Comparison of ENCODE assay signal across 1 cellular context in the genomic region with DNA sequence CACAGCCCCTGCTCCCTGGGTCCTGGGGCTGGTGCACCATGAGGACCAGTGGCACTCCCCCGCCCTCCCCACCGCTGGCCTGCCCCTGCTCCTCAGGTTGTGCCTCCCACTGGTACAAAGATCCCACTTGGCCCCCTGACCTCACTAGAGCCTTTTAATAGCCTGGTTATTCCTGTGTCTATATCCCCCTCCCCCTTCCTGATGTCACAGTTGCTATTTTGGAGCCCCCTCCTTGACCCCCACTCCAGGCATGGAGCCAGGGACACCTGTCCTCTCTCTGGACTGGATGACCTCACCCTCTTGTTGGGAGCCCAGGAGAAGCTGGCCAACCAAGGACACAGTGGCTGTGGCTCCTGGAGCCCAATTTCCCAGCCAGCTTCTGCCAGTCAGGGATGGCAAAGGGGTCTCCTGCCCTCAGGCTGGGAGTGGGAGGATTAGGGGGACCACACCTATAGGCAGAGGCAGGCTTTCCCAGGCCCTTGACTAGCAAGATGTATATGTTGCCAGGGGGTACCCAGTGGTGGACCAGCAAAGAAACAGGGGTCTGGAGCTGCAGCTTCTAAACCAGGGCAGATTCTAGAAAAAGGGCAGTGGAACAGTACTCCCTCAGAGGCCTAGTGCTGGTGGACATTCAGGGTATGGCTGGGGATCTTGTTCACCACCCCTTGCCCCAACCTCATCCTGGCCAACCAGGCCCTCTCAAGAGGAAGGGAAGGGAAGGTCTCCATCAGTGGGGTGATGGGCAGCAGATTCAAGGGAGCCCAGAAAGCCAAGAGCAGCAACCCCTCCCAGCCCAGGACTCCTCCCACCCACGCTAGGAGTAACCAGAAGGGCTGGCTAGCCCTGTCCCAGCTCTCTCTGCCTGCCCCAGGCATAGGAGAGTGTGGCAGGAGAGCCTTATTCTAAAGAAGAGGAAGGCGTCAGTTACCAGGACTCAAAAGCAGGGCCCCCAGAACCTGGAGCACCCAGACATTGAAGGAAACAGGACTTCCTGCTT.
TF ChIP-seq lines count a peak whose summit lies in the region.

No MANE protein-coding gene starts in this region.

TF ChIP-seq in H1, 55 proteins besides CTCF, POLR2A, EP300 and RAD21:
- TF ChIP-seq CTBP2 (IDR thresholded peaks at IDR 0.05; ENCODE audit: borderline replicate concordance, insufficient read depth, insufficient read length, low read length) (no peak), CEBPB (IDR thresholded peaks at IDR 0.05; ENCODE audit: low read depth, low read length) (no peak), ASH2L (IDR thresholded peaks at IDR 0.05; ENCODE audit: low read length) (no peak), SUZ12 (IDR thresholded peaks at IDR 0.05; ENCODE audit: low read length) (no peak), JUN (IDR thresholded peaks at IDR 0.05; ENCODE audit: low read depth, low read length) (no peak), CHD1 (IDR thresholded peaks at IDR 0.05; ENCODE audit: low read depth, low read length) (no peak), E2F6 (IDR thresholded peaks at IDR 0.05) (no peak), BRCA1 (IDR thresholded peaks at IDR 0.05; ENCODE audit: low read depth, low read length) (no peak), RXRA (IDR thresholded peaks at IDR 0.05; ENCODE audit: insufficient read depth, low read depth, low read length) (no peak), MAFK (IDR thresholded peaks at IDR 0.05; ENCODE audit: low read depth, low read length) (no peak), HDAC2 (IDR thresholded peaks at IDR 0.05; ENCODE audit: borderline replicate concordance in 1 of 2, low read depth in 2 of 2, low read length in 2 of 2) (no peak), POU5F1 (IDR thresholded peaks at IDR 0.05; ENCODE audit: low read depth, low read length) (no peak), KDM5A (IDR thresholded peaks at IDR 0.05; ENCODE audit: low read length) (no peak), ZNF274 (IDR thresholded peaks at IDR 0.05; ENCODE audit: borderline replicate concordance, extremely low read depth, low read length) (no peak), HDAC6 (IDR thresholded peaks at IDR 0.05; ENCODE audit: low read depth, low read length) (no peak), TAF1 (IDR thresholded peaks at IDR 0.05; ENCODE audit: low read depth, low read length) (no peak), TBP (IDR thresholded peaks at IDR 0.05; ENCODE audit: low read depth, low read length) (no peak)
